In the genomic region with DNA sequence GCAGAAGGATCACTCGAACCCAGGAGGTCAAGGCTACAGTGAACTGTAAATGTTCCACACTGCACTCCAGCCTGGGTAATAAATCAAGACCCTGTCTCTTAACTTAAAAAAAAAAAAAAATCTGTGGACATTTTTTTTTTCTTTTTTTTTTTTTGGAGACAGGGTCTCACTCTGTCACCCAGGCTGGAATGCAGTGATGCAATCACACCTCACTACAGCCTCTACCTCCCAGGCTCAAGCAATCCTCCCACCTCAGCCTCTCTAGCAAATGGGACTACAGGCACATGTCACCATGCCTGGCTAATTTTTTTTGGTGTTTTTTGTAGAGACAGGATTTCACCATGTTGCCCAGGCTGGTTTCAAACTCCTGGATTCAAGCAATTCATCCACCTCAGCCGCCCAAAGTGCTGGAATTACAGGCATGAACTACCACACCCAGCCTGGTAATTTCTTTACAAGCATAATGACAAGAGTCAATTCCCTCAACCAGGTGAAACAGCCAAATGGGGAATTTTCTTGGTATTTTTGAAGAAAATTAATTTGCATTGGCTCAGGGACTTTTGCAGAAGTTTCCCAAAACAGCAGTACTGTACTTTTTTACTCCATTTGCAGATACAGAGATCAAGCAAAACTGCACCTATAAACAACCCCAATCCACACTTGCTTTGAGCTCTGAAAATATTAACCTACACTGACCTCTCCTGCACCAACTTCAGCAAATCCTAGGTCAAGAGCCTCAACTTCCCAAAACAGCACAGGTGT, we compare ENCODE assay signal across 13 cellular contexts. TPM values are rescaled to one million over a fixed set of nuclear protein-coding genes. Genes with fewer than 3 reads are reported as not detected.
A peak's percentile ranks its signal among the peaks of the same experiment; 100 is the strongest.
DNase-seq lines count a peak whose midpoint lies in the region; ATAC-seq, FAIRE-seq and TF ChIP-seq lines count a peak whose summit lies in the region.
"Had no signal": no experiment of that assay in that cellular context is flagged by ENCODE, and none has a peak within 500 bp of the region (broad histone marks: within the 10 kb centered on the region; RNA-seq: fewer than 3 reads in every experiment).

No MANE protein-coding gene starts in this region.

- CTCF ChIA-PET in A673 (lab: Charles Lee): no interaction called here

- H3F3A ChIP-seq in DOHH2 (ENCODE audit: control insufficient read depth, insufficient read depth): no peaks in the 10 kb centered on the region

- peak overlapping the region; percentile 69 for H3K4me2 ChIP-seq in DOHH2 (ENCODE audit: low read length)
- peak overlapping the region; percentile 55 for H3K4me2 ChIP-seq in Karpas-422 (ENCODE audit: low read depth, low read length, poor library complexity, severe bottlenecking)

- H3K79me2 ChIP-seq in DOHH2 (ENCODE audit: control insufficient read depth, low read length): peaks cover 71% of the 10 kb centered on the region
- peaks cover 89% of the 10 kb centered on the region for H3K79me2 ChIP-seq in Karpas-422 (ENCODE audit: low read length)

- DNase-seq in A673 (ENCODE audit: low spot score): no peak
- no peak for DNase-seq in Karpas-422
- peak in 1 of 2 donors; percentile 23 for DNase-seq in left colon
- DNase-seq in hypothalamus (lab: John Stamatoyannopoulos, UW): no peak
- no peak for DNase-seq in kidney
- DNase-seq in NCI-H1436 (lab: John Stamatoyannopoulos, UW): no peak
- DNase-seq: BE2C, esophagus squamous epithelium, RPMI8226 had no signal

- H3K27ac ChIP-seq in A673 (ENCODE audit: low read depth, low read length, poor library complexity, severe bottlenecking) (no peak overlapping the region), DOHH2 (ENCODE audit: low read depth, low read length) (no peak overlapping the region), Karpas-422 (ENCODE audit: low read length) (peak overlapping the region; percentile 41), kidney (ENCODE audit: low read depth in 2 of 2, low read length in 2 of 2) (no peak overlapping the region)
- H3K27ac ChIP-seq: esophagus squamous epithelium, testis had no signal

- H2AFZ ChIP-seq in Karpas-422 (ENCODE audit: low read length): no peak overlapping the region

- no peak overlapping the region for H3K9ac ChIP-seq in Karpas-422 (ENCODE audit: low read length)
- no peak overlapping the region for H3K9ac ChIP-seq in kidney (ENCODE audit: low read length in 2 of 2)

- H3K9me2 ChIP-seq in DOHH2 (replicated peaks; ENCODE audit: control insufficient read depth, low read length): no peaks in the 10 kb centered on the region
- no peaks in the 10 kb centered on the region for H3K9me2 ChIP-seq in Karpas-422 (replicated peaks; ENCODE audit: insufficient read depth, low read length)

- H3K27me3 ChIP-seq in A673 (replicated peaks; ENCODE audit: insufficient read depth, low read depth, low read length, poor library complexity): no peaks in the 10 kb centered on the region
- H3K27me3 ChIP-seq in DOHH2 (ENCODE audit: control insufficient read depth, low read length): no peaks in the 10 kb centered on the region
- no peaks in the 10 kb centered on the region for H3K27me3 ChIP-seq in Karpas-422 (ENCODE audit: low read length)
- H3K27me3 ChIP-seq: BE2C, esophagus squamous epithelium, testis had no signal

- peaks cover 3% of the 10 kb centered on the region; the same call in 1 of the 2 replicates for H4K20me1 ChIP-seq in DOHH2 (ENCODE audit: control insufficient read depth, insufficient read depth, low read depth, low read length)
- H4K20me1 ChIP-seq in Karpas-422 (ENCODE audit: insufficient read depth, low read depth, low read length): peaks cover 21% of the 10 kb centered on the region; the same call in 1 of the 2 replicates

- H3K4me3 ChIP-seq in A673 (ENCODE audit: low read depth, low read length, poor library complexity, severe bottlenecking) (no peak overlapping the region), DOHH2 (ENCODE audit: low read length) (peak overlapping the region; percentile 51), Karpas-422 (ENCODE audit: low read length) (0 out of 2 replicates have a peak overlapping the region, but pooled peaks have one; percentile 6), kidney (ENCODE audit: low read length in 2 of 2) (no peak overlapping the region)
- H3K4me3 ChIP-seq: esophagus squamous epithelium, testis had no signal

- intact Hi-C loops in A673 (cut with micrococcal nuclease; ENCODE audit: unreplicated experiment): no loop called here
- intact Hi-C loops in left colon (cut with DNase I, micrococcal nuclease): no loop called here
- intact Hi-C loops in kidney (cut with DNase I): no loop called here

- BruUV-seq in A673 (replicated peaks; lab: Mats Ljungman, UMichigan): TSS peak; percentile 11

- POLR2A ChIA-PET in A673 (lab: Charles Lee; ENCODE audit: low non-redundant PET): no interaction called here

- H3K9me3 ChIP-seq in A673 (ENCODE audit: low read depth, low read length, poor library complexity, severe bottlenecking): no peaks in the 10 kb centered on the region
- no peaks in the 10 kb centered on the region for H3K9me3 ChIP-seq in DOHH2 (ENCODE audit: control insufficient read depth, insufficient read depth, low read length)
- no peaks in the 10 kb centered on the region for H3K9me3 ChIP-seq in Karpas-422 (ENCODE audit: low read length)
- no peaks in the 10 kb centered on the region for H3K9me3 ChIP-seq in kidney (ENCODE audit: control insufficient read depth in 1 of 2, low read length in 2 of 2)
- H3K9me3 ChIP-seq: BE2C, esophagus squamous epithelium, testis had no signal

- TF ChIP-seq CTCF in A673 (conservative IDR thresholded peaks at IDR 0.05; ENCODE audit: low read depth, low read length) (no peak), DOHH2 (IDR thresholded peaks at IDR 0.05; ENCODE audit: low read depth, low read length, poor library complexity, severe bottlenecking) (no peak), kidney (IDR thresholded peaks at IDR 0.05; ENCODE audit: borderline replicate concordance, extremely low read depth, insufficient read depth) (no peak)

- H3K4me1 ChIP-seq in A673 (ENCODE audit: insufficient read depth, low read length, poor library complexity, severe bottlenecking): peaks cover 4% of the 10 kb centered on the region
- peaks cover 53% of the 10 kb centered on the region for H3K4me1 ChIP-seq in DOHH2 (ENCODE audit: control insufficient read depth, low read length)
- peaks cover 58% of the 10 kb centered on the region for H3K4me1 ChIP-seq in Karpas-422 (ENCODE audit: low read length)
- H3K4me1 ChIP-seq in kidney (ENCODE audit: control insufficient read depth in 1 of 2, insufficient read depth in 1 of 2, low read depth in 1 of 2, low read length in 2 of 2): peaks cover 3% of the 10 kb centered on the region in 2 donors

- no peaks in the 10 kb centered on the region for H3K36me3 ChIP-seq in A673 (ENCODE audit: insufficient read depth, low read length, poor library complexity, severe bottlenecking)
- peaks cover 9% of the 10 kb centered on the region; the same call in 1 of the 2 replicates for H3K36me3 ChIP-seq in DOHH2 (ENCODE audit: control insufficient read depth, low read length)
- no peaks in the 10 kb centered on the region for H3K36me3 ChIP-seq in Karpas-422 (ENCODE audit: insufficient read depth, low read length)
- H3K36me3 ChIP-seq in kidney (ENCODE audit: control insufficient read depth in 1 of 2, insufficient read depth in 2 of 2, low read length in 2 of 2): no peaks in the 10 kb centered on the region
- H3K36me3 ChIP-seq: BE2C, esophagus squamous epithelium had no signal

- no peak for FAIRE-seq in kidney (lab: Jason Lieb, UNC)
- FAIRE-seq: bronchial epithelial cell, D721Med had no signal

- peak; percentile 78 for ATAC-seq in left colon

RNA-seq across cellular contexts. Expression of gene MRTFA, which starts 44.0 kb away (rescaled TPM):
- 35.8 and 41.2 TPM in 2 replicates for total RNA-seq in A673 (2021)
- total RNA-seq in Karpas-422 (2014; rRNA removed; shearing (Covaris generic); ENCODE audit: low replicate concordance): 37.2 and 51.6 TPM in 2 replicates
- total RNA-seq in left colon: 10 to 100 TPM; 42.1 to 44.4 TPM
- 59.9 TPM for total RNA-seq in kidney
- polyA plus RNA-seq in kidney (ENCODE audit: insufficient read depth, low read depth, low replicate concordance): 12.5 TPM

Comparison
In these comparisons a context has a peak if more than half of its experiments do, and no peak if none do; other contexts are left out.
1. H3K4me3 ChIP-seq: peak in DOHH2 (single experiment) and Karpas-422 (single experiment); none in A673 (single experiment) and kidney (0 of 2).